Comparison of ENCODE assay signal across 1 cellular context in the genomic region with DNA sequence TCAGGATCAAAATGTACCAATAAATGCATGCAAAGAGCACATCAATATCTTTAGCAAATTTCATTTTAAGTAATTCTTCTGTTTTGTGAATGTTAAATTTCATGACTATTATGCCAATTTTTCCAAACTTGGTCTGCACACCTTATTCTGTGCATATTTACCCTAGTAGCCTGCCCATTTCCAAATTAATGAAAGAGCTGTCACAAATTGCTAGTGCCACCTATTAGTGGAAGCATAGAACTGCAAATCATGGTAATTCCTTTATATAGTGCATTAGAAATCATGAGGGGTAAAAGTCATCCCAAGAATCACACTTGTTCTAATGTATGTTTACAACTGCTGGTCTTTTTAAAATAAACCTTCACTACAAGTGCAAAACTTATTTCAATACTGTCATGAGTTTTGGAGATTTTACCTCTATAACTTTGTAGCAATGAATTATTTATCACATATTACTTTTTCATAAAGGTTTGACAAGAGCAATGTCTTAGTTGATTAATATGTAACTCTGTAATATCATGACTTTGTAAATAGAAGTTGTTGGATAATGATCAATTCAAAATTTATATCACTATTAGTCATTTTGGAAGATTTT.
TF ChIP-seq lines count a peak whose summit lies in the region.

No MANE protein-coding gene starts in this region.

TF ChIP-seq in HEK293, 187 proteins besides CTCF, POLR2A, EP300 and RAD21 (continued from another document):
- TF ChIP-seq AEBP2 (tag by site-specific recombination; IDR thresholded peaks at IDR 0.05; ENCODE audit: borderline replicate concordance): no peak
- no peak for TF ChIP-seq ZNF560 (tag by site-specific recombination; IDR thresholded peaks at IDR 0.05; ENCODE audit: borderline replicate concordance)
- TF ChIP-seq ZNF654 (tag by site-specific recombination; IDR thresholded peaks at IDR 0.05; ENCODE audit: low read depth): peak; percentile 51
- TF ChIP-seq GLIS2 (tag by site-specific recombination; IDR thresholded peaks at IDR 0.05): no peak
- TF ChIP-seq ZSCAN23 (tag by site-specific recombination; IDR thresholded peaks at IDR 0.05): no peak
- TF ChIP-seq ZNF670 (tag by site-specific recombination; IDR thresholded peaks at IDR 0.05; ENCODE audit: low read depth): no peak
- TF ChIP-seq ZSCAN4 (tag by site-specific recombination; IDR thresholded peaks at IDR 0.05): no peak
- TF ChIP-seq ZNF585B (tag by site-specific recombination; IDR thresholded peaks at IDR 0.05): no peak
